In genomic region chr14:75277000-75277795, GRCh38 we compare ENCODE assay signal across 8 cellular contexts. TPM values are rescaled to one million over a fixed set of nuclear protein-coding genes. Genes with fewer than 3 reads are reported as not detected.
A peak's percentile ranks its signal among the peaks of the same experiment; 100 is the strongest.
DNase-seq lines count a peak whose midpoint lies in the region; ATAC-seq and TF ChIP-seq lines count a peak whose summit lies in the region.

No MANE protein-coding gene starts in this region.

- H3K23ac ChIP-seq in mesenchymal stem cell (ENCODE audit: low read length in 2 of 2) = peak overlapping the region in 1 of 2 experiments; percentile 46

- WGBS in mesenchymal stem cell = under 1% methylated on average over 62 of the region's 81 CpGs
- WGBS in stomach, 5 donors = 0 to 1% (median 1%) methylated on average over 32 to 81 of the region's 81 CpGs

- peaks cover 77% of the 10 kb centered on the region for H3K27me3 Mint-ChIP-seq in CD4-positive, CD25-positive, alpha-beta regulatory T cell
- H3K27me3 Mint-ChIP-seq in HFFc6 (ENCODE audit: insufficient read depth) = peaks cover 44% of the 10 kb centered on the region

- TF ChIP-seq POLR2A in stomach (IDR thresholded peaks at IDR 0.05) = peak in 2 of 4 donors; percentile 35 to 48

- H4K8ac ChIP-seq in mesenchymal stem cell (ENCODE audit: low read length) = peak overlapping the region; percentile 87

- H3K27me3 ChIP-seq in CD4-positive, CD25-positive, alpha-beta regulatory T cell (ENCODE audit: control insufficient read depth, insufficient read depth, low read length) = peaks cover 28% of the 10 kb centered on the region
- H3K27me3 ChIP-seq in mesenchymal stem cell (ENCODE audit: control insufficient read depth in 1 of 2, insufficient read depth in 1 of 2, low read length in 2 of 2) (peaks cover 0 to 16% of the 10 kb centered on the region in 2 experiments), stomach (no peaks in the 10 kb centered on the region)

- H2BK12ac ChIP-seq in mesenchymal stem cell (ENCODE audit: low read length in 2 of 2) = peak overlapping the region; percentile 75 to 99

- H3K4ac ChIP-seq in mesenchymal stem cell (ENCODE audit: low read depth in 1 of 2, low read length in 2 of 2) = peak overlapping the region; percentile 84 to 90

- H3K18ac ChIP-seq in mesenchymal stem cell (ENCODE audit: low read depth in 1 of 2, low read length in 2 of 2) = peak overlapping the region; percentile 95 to 99

- peaks cover 0 to 3% (median 0%) of the 10 kb centered on the region in 7 donors for H3K9me3 Mint-ChIP-seq in CD4-positive, CD25-positive, alpha-beta regulatory T cell
- H3K9me3 Mint-ChIP-seq in HFFc6 = peaks cover 38% of the 10 kb centered on the region

- H3K4me3 ChIP-seq in CD4-positive, CD25-positive, alpha-beta regulatory T cell (ENCODE audit: low read depth, low read length) = peak overlapping the region; percentile 81
- H3K4me3 ChIP-seq in mesenchymal stem cell (ENCODE audit: insufficient read depth in 1 of 2, low read depth in 1 of 2, low read length in 2 of 2) = peak overlapping the region; percentile 55 to 94
- peak overlapping the region; percentile 65 to 93 (median 72) for H3K4me3 ChIP-seq in stomach

- peak overlapping the region; percentile 90 to 96 (median 91) for H3K4me3 Mint-ChIP-seq in CD4-positive, CD25-positive, alpha-beta regulatory T cell
- peak overlapping the region; percentile 94 for H3K4me3 Mint-ChIP-seq in HFFc6

- peak; percentile 28 to 62 (median 56) for DNase-seq in CD4-positive, CD25-positive, alpha-beta regulatory T cell
- DNase-seq in HFFc6 = peak; percentile 92
- DNase-seq in NCI-H69 (lab: John Stamatoyannopoulos, UW) = peak; percentile 94
- peak; percentile 41 for DNase-seq in activated CD8-positive, alpha-beta memory T cell treated with anti-CD3 and anti-CD28 coated beads, Interleukin-2, amount 50 U/mL, for 4 hours
- peak; percentile 54 for DNase-seq in epidermal melanocyte (ENCODE audit: insufficient read length, low spot score)
- DNase-seq in mesenchymal stem cell = peak; percentile 98
- DNase-seq in stomach = peak; percentile 90

- H3K14ac ChIP-seq in mesenchymal stem cell (ENCODE audit: low read length in 2 of 2) = peak overlapping the region in 1 of 2 experiments; percentile 92

- H2BK5ac ChIP-seq in mesenchymal stem cell (ENCODE audit: low read depth, low read length, poor library complexity, severe bottlenecking) = no peak overlapping the region

- H3K36me3 Mint-ChIP-seq in CD4-positive, CD25-positive, alpha-beta regulatory T cell = peaks cover 10% of the 10 kb centered on the region
- peaks cover 32% of the 10 kb centered on the region for H3K36me3 Mint-ChIP-seq in HFFc6 (ENCODE audit: low read depth)

- 0 out of 2 replicates have a peak, but pooled peaks have one; percentile 28 for TF ChIP-seq CTCF in HFFc6 (IDR thresholded peaks at IDR 0.05)
- TF ChIP-seq CTCF in stomach (IDR thresholded peaks at IDR 0.05) = no peak

- peak overlapping the region; percentile 98 for H4K91ac ChIP-seq in mesenchymal stem cell (ENCODE audit: low read length)

- no peaks in the 10 kb centered on the region for H3K9me3 ChIP-seq in CD4-positive, CD25-positive, alpha-beta regulatory T cell (ENCODE audit: control insufficient read depth in 2 of 2, low read length in 2 of 2)
- H3K9me3 ChIP-seq in mesenchymal stem cell (ENCODE audit: control insufficient read depth, low read length) (no peaks in the 10 kb centered on the region), stomach (no peaks in the 10 kb centered on the region)

- peak overlapping the region; percentile 99 for H3K4me2 ChIP-seq in mesenchymal stem cell (ENCODE audit: low read length, poor library complexity, severe bottlenecking)

- H3K9ac ChIP-seq in mesenchymal stem cell (ENCODE audit: low read length) = peak overlapping the region; percentile 98

- ATAC-seq in CD4-positive, CD25-positive, alpha-beta regulatory T cell (ENCODE audit: low read depth in 2 of 2) = no peak
- ATAC-seq in GM21381 (IDR thresholded peaks at IDR 0.05; ENCODE audit: unreplicated experiment) = no peak

- H2AK5ac ChIP-seq in mesenchymal stem cell (ENCODE audit: low read length, severe bottlenecking) = no peak overlapping the region

- peaks cover 10% of the 10 kb centered on the region for H3K79me1 ChIP-seq in mesenchymal stem cell (replicated peaks; ENCODE audit: low read length, poor library complexity, severe bottlenecking)

- H3K36me3 ChIP-seq in CD4-positive, CD25-positive, alpha-beta regulatory T cell (ENCODE audit: control insufficient read depth, insufficient read depth, low read length) = peaks cover 18% of the 10 kb centered on the region
- H3K36me3 ChIP-seq in mesenchymal stem cell (ENCODE audit: control insufficient read depth in 1 of 2, insufficient read depth in 2 of 2, low read depth in 1 of 2, low read length in 2 of 2) = peaks cover 10 to 20% of the 10 kb centered on the region in 2 experiments
- H3K36me3 ChIP-seq in stomach = peaks cover 12 to 24% (median 20%) of the 10 kb centered on the region in 4 donors

- no peak for TF ChIP-seq EP300 in stomach (IDR thresholded peaks at IDR 0.05)

- H3K27ac ChIP-seq in CD4-positive, CD25-positive, alpha-beta regulatory T cell (ENCODE audit: insufficient read depth, low read length, poor library complexity, severe bottlenecking) = peak overlapping the region; percentile 87
- H3K27ac ChIP-seq in mesenchymal stem cell (ENCODE audit: low read length, poor library complexity, severe bottlenecking) (peak overlapping the region; percentile 40), stomach (peak overlapping the region; percentile 79 to 97 (median 97))

- intact Hi-C loops in stomach (cut with DNase I; ENCODE audit: low total_unique reads) = no loop called here

- H3K27ac Mint-ChIP-seq in CD4-positive, CD25-positive, alpha-beta regulatory T cell = peak overlapping the region; percentile 89 to 99 (median 98)
- H3K27ac Mint-ChIP-seq in HFFc6 = peak overlapping the region; percentile 99

- H2BK15ac ChIP-seq in mesenchymal stem cell (ENCODE audit: low read depth, poor library complexity, severe bottlenecking) = peak overlapping the region; percentile 60

- H2BK120ac ChIP-seq in mesenchymal stem cell (ENCODE audit: low read depth, low read length) = peak overlapping the region; percentile 65

- peaks cover 33% of the 10 kb centered on the region for H3K4me1 ChIP-seq in CD4-positive, CD25-positive, alpha-beta regulatory T cell (ENCODE audit: control insufficient read depth, insufficient read depth, low read length, poor library complexity, severe bottlenecking)
- H3K4me1 ChIP-seq in mesenchymal stem cell (ENCODE audit: control insufficient read depth, insufficient read depth, low read depth, low read length) (peaks cover 21% of the 10 kb centered on the region), stomach (peaks cover 32 to 70% (median 59%) of the 10 kb centered on the region in 4 donors)

- peak overlapping the region; percentile 57 for H2AFZ ChIP-seq in mesenchymal stem cell (ENCODE audit: low read depth, low read length)

- H3K4me1 Mint-ChIP-seq in CD4-positive, CD25-positive, alpha-beta regulatory T cell = peaks cover 7 to 39% (median 25%) of the 10 kb centered on the region in 4 donors
- peaks cover 64% of the 10 kb centered on the region for H3K4me1 Mint-ChIP-seq in HFFc6 (ENCODE audit: low read depth)

RNA-seq across cellular contexts. Expression of gene FOS, which starts 1.4 kb away (rescaled TPM):
- total RNA-seq in CD4-positive, CD25-positive, alpha-beta regulatory T cell = 1,673 TPM
- polyA plus RNA-seq in CD4-positive, CD25-positive, alpha-beta regulatory T cell = 100 to 1,000 TPM in 2 of 4 donors, 10 to 100 TPM in 2; 56.8 to 145 (median 104) TPM
- total RNA-seq in HFFc6 (2021; fragmentation: NEBNext Ultra II Directional; extraction: Animal tissue kit (Norgen Biotek cat#: 25700)) = 100 to 1,000 TPM; 118 to 368 (median 342) TPM
- polyA plus RNA-seq in mesenchymal stem cell (2013, experiment 1 of 2) = 587 TPM
- polyA plus RNA-seq in mesenchymal stem cell (2013, experiment 2 of 2) = 551 TPM
- 1,000 to 10,000 TPM in 1 of 5 donors, 100 to 1,000 TPM in 4; 134 to 1,274 (median 649) TPM for total RNA-seq in stomach
- 10 to 100 TPM; 62.2 to 82.0 (median 77.1) TPM for polyA plus RNA-seq in stomach

Comparison
In these comparisons a context has a peak if more than half of its experiments do, and no peak if none do; other contexts are left out.
1. DNase-seq: peak in every context shown above with its lines; median percentile 98 in mesenchymal stem cell; 94 in NCI-H69; 92 in HFFc6; 90 in stomach; 56 in CD4-positive, CD25-positive, alpha-beta regulatory T cell; 54 in epidermal melanocyte; 41 in activated CD8-positive, alpha-beta memory T cell treated with anti-CD3 and anti-CD28 coated beads, Interleukin-2, amount 50 U/mL, for 4 hours.
2. H3K27ac ChIP-seq: peak in every context shown above with its lines; median percentile 97 in stomach; 87 in CD4-positive, CD25-positive, alpha-beta regulatory T cell; 40 in mesenchymal stem cell.